ENCODE assay signal across 8 cellular contexts in genomic region chr20:4592316-4593148, GRCh38.
A peak's percentile ranks its signal among the peaks of the same experiment; 100 is the strongest.
DNase-seq lines count a peak whose midpoint lies in the region; ATAC-seq, FAIRE-seq and TF ChIP-seq lines count a peak whose summit lies in the region.

No MANE protein-coding gene starts in this region.

- peaks cover 6% of the 10 kb centered on the region in 2 donors for H3K4me1 Mint-ChIP-seq in natural killer cell treated with Interleukin-12 subunit alpha and Interleukin-12 subunit beta and Interleukin-15 and Interleukin-18, amount 100 ng/mL, for 72 hours (ENCODE audit: low read depth in 2 of 2)

- H3K36me3 ChIP-seq in subcutaneous abdominal adipose tissue (ENCODE audit: control insufficient read depth in 5 of 5, insufficient read depth in 5 of 5, low read length in 5 of 5), result no peaks in the 10 kb centered on the region

- H3K27me3 Mint-ChIP-seq in natural killer cell treated with Interleukin-12 subunit alpha and Interleukin-12 subunit beta and Interleukin-15 and Interleukin-18, amount 100 ng/mL, for 72 hours, result peaks cover 12 to 25% of the 10 kb centered on the region in 2 donors

- DNase-seq in GM18507 (ENCODE audit: extremely low spot score, insufficient read length, low read depth), result peak; percentile 29
- DNase-seq in NCI-H82 (lab: John Stamatoyannopoulos, UW), result peak; percentile 61
- DNase-seq in activated T-cell treated with anti-CD3 and anti-CD28 coated beads for 24 hours (ENCODE audit: low read depth), result peak; percentile 52
- peak; percentile 66 for DNase-seq in natural killer cell treated with Interleukin-12 subunit alpha and Interleukin-12 subunit beta and Interleukin-15 and Interleukin-18, amount 100 ng/mL, for 72 hours (ENCODE audit: low spot score)

- no peaks in the 10 kb centered on the region for H3K36me3 Mint-ChIP-seq in natural killer cell treated with Interleukin-12 subunit alpha and Interleukin-12 subunit beta and Interleukin-15 and Interleukin-18, amount 100 ng/mL, for 72 hours

- peak overlapping the region; percentile 68 for H3K4me3 Mint-ChIP-seq in natural killer cell treated with Interleukin-12 subunit alpha and Interleukin-12 subunit beta and Interleukin-15 and Interleukin-18, amount 100 ng/mL, for 72 hours

- TF ChIP-seq CTCF in 22Rv1 (IDR thresholded peaks at IDR 0.05), result peak; percentile 98

- peaks cover 0 to 3% (median 0%) of the 10 kb centered on the region in 5 donors for H3K9me3 ChIP-seq in subcutaneous abdominal adipose tissue (ENCODE audit: control insufficient read depth in 5 of 5, low read length in 5 of 5)

- H3K9me3 Mint-ChIP-seq in natural killer cell treated with Interleukin-12 subunit alpha and Interleukin-12 subunit beta and Interleukin-15 and Interleukin-18, amount 100 ng/mL, for 72 hours, result no peaks in the 10 kb centered on the region

- peak overlapping the region in 2 of 5 donors; percentile 10 to 33 for H3K9ac ChIP-seq in subcutaneous abdominal adipose tissue (ENCODE audit: low read length in 5 of 5)

- H3K4me1 ChIP-seq in subcutaneous abdominal adipose tissue (ENCODE audit: control insufficient read depth in 5 of 5, insufficient read depth in 5 of 5, low read length in 5 of 5), result peaks cover 0 to 11% (median 10%) of the 10 kb centered on the region in 5 donors

- H3K27me3 ChIP-seq in subcutaneous abdominal adipose tissue (ENCODE audit: control insufficient read depth in 5 of 5, insufficient read depth in 4 of 5, low read length in 5 of 5), result peaks cover 0 to 4% (median 0%) of the 10 kb centered on the region in 5 donors

- FAIRE-seq in GM18507 (lab: Jason Lieb, UNC), result peak; percentile 9

- H3K27ac Mint-ChIP-seq in natural killer cell treated with Interleukin-12 subunit alpha and Interleukin-12 subunit beta and Interleukin-15 and Interleukin-18, amount 100 ng/mL, for 72 hours, result no peak overlapping the region

- H3K4me3 ChIP-seq in subcutaneous abdominal adipose tissue (ENCODE audit: low read depth in 1 of 5, low read length in 5 of 5), result peak overlapping the region; percentile 43 to 57 (median 50)

- ATAC-seq in esophagus mucosa (peak; percentile 50), HG03139 (IDR thresholded peaks at IDR 0.05; ENCODE audit: unreplicated experiment) (no peak)
- ATAC-seq in natural killer cell treated with Interleukin-12 subunit alpha and Interleukin-12 subunit beta and Interleukin-15 and Interleukin-18, amount 100 ng/mL, for 72 hours, result peak; percentile 80 to 84

- H3K27ac ChIP-seq in 22Rv1 (no peak overlapping the region), subcutaneous abdominal adipose tissue (ENCODE audit: low read depth, low read length) (no peak overlapping the region)
